1 cellular context compared by ENCODE assay signal in genomic region chr9:28650327-28650726, GRCh38.
TF ChIP-seq lines count a peak whose summit lies in the region.

No MANE protein-coding gene starts in this region.

TF ChIP-seq in H1, 55 proteins besides CTCF, POLR2A, EP300 and RAD21:
- no peak for TF ChIP-seq MAFK (IDR thresholded peaks at IDR 0.05; ENCODE audit: low read depth, low read length)
- TF ChIP-seq KDM4A (IDR thresholded peaks at IDR 0.05; ENCODE audit: low read depth, low read length, severe bottlenecking) = no peak
- TF ChIP-seq E2F6 (IDR thresholded peaks at IDR 0.05) = no peak
- no peak for TF ChIP-seq NANOG (IDR thresholded peaks at IDR 0.05; ENCODE audit: insufficient read depth, low read depth, low read length, poor library complexity, severe bottlenecking)
- no peak for TF ChIP-seq TCF12 (IDR thresholded peaks at IDR 0.05; ENCODE audit: low read depth, low read length)
- no peak for TF ChIP-seq KDM5A (IDR thresholded peaks at IDR 0.05; ENCODE audit: low read length)
- no peak for TF ChIP-seq RNF2 (IDR thresholded peaks at IDR 0.05; ENCODE audit: borderline replicate concordance, low read depth, low read length, missing control alignments, poor library complexity, severe bottlenecking)
- no peak for TF ChIP-seq SP1 (IDR thresholded peaks at IDR 0.05; ENCODE audit: low read depth, low read length)
- TF ChIP-seq KDM1A (IDR thresholded peaks at IDR 0.05; ENCODE audit: borderline replicate concordance, low read length) = no peak
- TF ChIP-seq GTF2F1 (IDR thresholded peaks at IDR 0.05; ENCODE audit: borderline replicate concordance, low read depth, low read length) = no peak
- no peak for TF ChIP-seq CEBPB (IDR thresholded peaks at IDR 0.05; ENCODE audit: low read depth, low read length)
- TF ChIP-seq HDAC2 (IDR thresholded peaks at IDR 0.05; ENCODE audit: borderline replicate concordance in 1 of 2, low read depth in 2 of 2, low read length in 2 of 2) = no peak
- TF ChIP-seq TEAD4 (IDR thresholded peaks at IDR 0.05; ENCODE audit: low read depth, low read length) = no peak
- no peak for TF ChIP-seq USF2 (IDR thresholded peaks at IDR 0.05; ENCODE audit: low read length)
- TF ChIP-seq SRF (IDR thresholded peaks at IDR 0.05; ENCODE audit: low read depth, low read length) = no peak
- TF ChIP-seq FOSL1 (IDR thresholded peaks at IDR 0.05; ENCODE audit: insufficient read depth, low read depth, low read length) = no peak
- TF ChIP-seq POU5F1 (IDR thresholded peaks at IDR 0.05; ENCODE audit: low read depth, low read length) = no peak
- TF ChIP-seq RXRA (IDR thresholded peaks at IDR 0.05; ENCODE audit: insufficient read depth, low read depth, low read length) = no peak
- TF ChIP-seq SP2 (IDR thresholded peaks at IDR 0.05; ENCODE audit: low read length) = no peak
- TF ChIP-seq CREB1 (IDR thresholded peaks at IDR 0.05) = no peak
